32 cellular contexts compared by ENCODE assay signal in the genomic region with DNA sequence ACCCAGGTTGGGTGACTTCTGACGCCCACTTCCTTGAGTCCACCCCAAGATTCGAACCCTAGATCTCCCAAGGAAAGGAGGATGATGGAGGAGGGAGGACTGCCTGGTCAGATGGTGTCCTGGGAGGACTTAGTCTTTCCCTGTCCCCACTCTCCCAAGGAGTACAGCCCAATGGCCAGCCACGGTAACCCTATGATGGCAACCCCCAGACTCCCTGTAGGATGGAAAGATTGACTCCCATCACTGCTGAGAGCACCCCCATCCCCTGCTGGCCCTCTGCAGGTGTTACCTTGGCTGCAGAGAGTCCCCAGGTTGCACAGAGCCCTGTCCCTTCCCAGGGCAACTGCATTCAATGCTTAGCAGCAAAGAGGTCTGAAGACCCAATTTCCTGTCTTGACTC. TPM values are rescaled to one million over a fixed set of nuclear protein-coding genes. Genes with fewer than 3 reads are reported as not detected.
DNase-seq lines count a peak whose midpoint lies in the region; ATAC-seq, FAIRE-seq and TF ChIP-seq lines count a peak whose summit lies in the region.
"Had no signal": no experiment of that assay in that cellular context is flagged by ENCODE, and none has a peak within 500 bp of the region (broad histone marks: within the 10 kb centered on the region; RNA-seq: fewer than 3 reads in every experiment).

No MANE protein-coding gene starts in this region.

- no peaks in the 10 kb centered on the region for H3K4me1 ChIP-seq in H1 (replicated peaks in 1 of 4; ENCODE audit: control insufficient read depth in 3 of 4, insufficient read depth in 4 of 4, low read length in 3 of 4)
- no peaks in the 10 kb centered on the region for H3K4me1 ChIP-seq in neuronal stem cell (ENCODE audit: control insufficient read depth in 2 of 2, insufficient read depth in 1 of 2, low read depth in 1 of 2, low read length in 2 of 2)
- no peaks in the 10 kb centered on the region for H3K4me1 ChIP-seq in upper lobe of right lung
- H3K4me1 ChIP-seq: BE2C, BLaER1 had no signal

- H3K27me3 ChIP-seq in H1 (replicated peaks in 1 of 4; ENCODE audit: control insufficient read depth in 3 of 4, extremely low read depth in 1 of 4, insufficient read depth in 3 of 4, low read length in 3 of 4) (no peaks in the 10 kb centered on the region), neuronal stem cell (ENCODE audit: control insufficient read depth in 3 of 3, insufficient read depth in 3 of 3, low read depth in 1 of 3, low read length in 3 of 3) (no peaks in the 10 kb centered on the region), upper lobe of right lung (no peaks in the 10 kb centered on the region)
- H3K27me3 ChIP-seq: BE2C, BLaER1 had no signal

- POLR2A ChIA-PET in H1 (lab: Charles Lee; ENCODE audit: partially characterized antibody): no interaction called here

- H3K14ac ChIP-seq in H1 (ENCODE audit: insufficient read length) (no peak overlapping the region), neuronal stem cell (ENCODE audit: low read length) (peak overlapping the region; percentile 82)

- no peaks in the 10 kb centered on the region for H3K79me2 ChIP-seq in H1 (ENCODE audit: control insufficient read depth in 1 of 2, insufficient read depth in 2 of 2, low read length in 2 of 2)

- no peak for TF ChIP-seq RAD21 in H1 (IDR thresholded peaks at IDR 0.05 in 1 of 2, conservative IDR thresholded peaks at IDR 0.05 in 1 of 2; ENCODE audit: low read depth in 2 of 2, low read length in 2 of 2)

- CTCF ChIA-PET in H1 (lab: Charles Lee; ENCODE audit: partially characterized antibody): interaction anchor here (1.2 to 2.0 kb wide), 3 partner anchors 9 to 19 kb away, joined by 3 to 5 read pairs (median 4); no protein-coding TSS in a partner anchor

- no peak overlapping the region for H3K56ac ChIP-seq in H1 (replicated peaks; ENCODE audit: insufficient read length, low read depth, low read length)

- no peaks in the 10 kb centered on the region for H3K36me3 ChIP-seq in H1 (ENCODE audit: control insufficient read depth in 2 of 4, insufficient read depth in 4 of 4, low read length in 3 of 4)
- H3K36me3 ChIP-seq in neuronal stem cell (replicated peaks in 1 of 2; ENCODE audit: control insufficient read depth in 2 of 2, insufficient read depth in 2 of 2, low read length in 2 of 2): no peaks in the 10 kb centered on the region
- H3K36me3 ChIP-seq in upper lobe of right lung: no peaks in the 10 kb centered on the region
- H3K36me3 ChIP-seq: BE2C, BLaER1 had no signal

- no peak for TF ChIP-seq CTCF in H1 (IDR thresholded peaks at IDR 0.05; ENCODE audit: control extremely low read depth in 1 of 3, insufficient read depth in 1 of 3, low read depth in 1 of 3, low read length in 3 of 3)
- TF ChIP-seq CTCF in upper lobe of right lung (IDR thresholded peaks at IDR 0.05): no peak

- DNase-seq in H1 (ENCODE audit: low read depth in 1 of 2, low spot score in 2 of 2) (no peak), neuronal stem cell (ENCODE audit: low spot score) (no peak), upper lobe of right lung (no peak)
- no peak for DNase-seq in stimulated activated naive CD4-positive, alpha-beta T cell treated with Interleukin-2 at 50 U/mL for 16 hours (lab: John Stamatoyannopoulos, UW)
- DNase-seq: 8988T; ACHN; BE2C; C1 segment of cervical spinal cord; CD4-positive, alpha-beta memory T cell; CD4-positive, CD25-positive, alpha-beta regulatory T cell; COR-L47; DMS 273 treated with DMSO at 0.1 percent for 48 hours; DMS153; DMS53; DMS79; DND-41; EL; GDM1 had no signal

- H4K5ac ChIP-seq in H1 (ENCODE audit: insufficient read length, low read depth, low read length): no peak overlapping the region

- H4K8ac ChIP-seq in H1 (ENCODE audit: extremely low read depth, insufficient read depth, low read length) (no peak overlapping the region), neuronal stem cell (ENCODE audit: low read depth, low read length) (no peak overlapping the region)

- no peak overlapping the region for H2AK5ac ChIP-seq in H1 (ENCODE audit: low read depth, low read length)
- H2AK5ac ChIP-seq in neuronal stem cell (ENCODE audit: low read depth, low read length): no peak overlapping the region

- H3K9ac ChIP-seq in H1 (replicated peaks in 1 of 4; ENCODE audit: extremely low read depth in 1 of 4, low read depth in 3 of 4, low read length in 3 of 4) (no peak overlapping the region), neuronal stem cell (ENCODE audit: low read depth, low read length, poor library complexity) (peak overlapping the region; percentile 4)
- H3K9ac ChIP-seq: BLaER1 had no signal

- 92% methylated on average over 3 of the region's 3 CpGs; no CpG with 5 or more reads in 1 of the 2 experiments for WGBS in H1 (ENCODE audit: extremely low coverage in 1 of 2, insufficient coverage in 1 of 2, insufficient read length in 1 of 2, insufficient replicate concordance in 2 of 2, low coverage in 1 of 2, low lambda C conversion rate in 2 of 2, missing lambda C conversion rate in 1 of 2), 2 experiments
- no CpG with 5 or more reads among the region's 3 CpGs for WGBS in neuronal stem cell (ENCODE audit: extremely low coverage in 2 of 2, insufficient read length in 2 of 2, insufficient replicate concordance in 1 of 2), 2 donors

- ATAC-seq in upper lobe of right lung (peak; percentile 9), SK-N-SH treated with all-trans-retinoic acid at 6 μM for 48 hours (no peak), GM21723 (IDR thresholded peaks at IDR 0.05; ENCODE audit: unreplicated experiment) (no peak)
- ATAC-seq: GM12878 had no signal

- no peaks in the 10 kb centered on the region for H3K79me1 ChIP-seq in H1 (ENCODE audit: low read depth, low read length)
- H3K79me1 ChIP-seq in neuronal stem cell (ENCODE audit: low read depth, low read length): no peaks in the 10 kb centered on the region

- TF ChIP-seq POLR2A in H1 (IDR thresholded peaks at IDR 0.05; ENCODE audit: control extremely low read depth in 1 of 2, low read depth in 2 of 2, low read length in 2 of 2): no peak

- H3K18ac ChIP-seq in H1 (ENCODE audit: extremely low read depth, low read length) (no peak overlapping the region), neuronal stem cell (ENCODE audit: low read length) (peak overlapping the region; percentile 71)

- H2BK12ac ChIP-seq in H1 (ENCODE audit: low read depth, low read length) (no peak overlapping the region), neuronal stem cell (ENCODE audit: low read length) (no peak overlapping the region)

- FAIRE-seq in H1 (lab: Jason Lieb, UNC): no peak
- FAIRE-seq: A204.1, GM12878, GM12892, GM18507, GM19239 had no signal

- intact Hi-C loops in upper lobe of right lung (cut with DNase I): no loop called here

- H4K91ac ChIP-seq in H1 (replicated peaks; ENCODE audit: insufficient read length, low read length): no peak overlapping the region
- no peak overlapping the region for H4K91ac ChIP-seq in neuronal stem cell (ENCODE audit: low read depth, low read length, poor library complexity)

- H3K9me3 ChIP-seq in H1 (ENCODE audit: insufficient read depth in 2 of 2, low read depth in 1 of 2, low read length in 1 of 2) (no peaks in the 10 kb centered on the region), neuronal stem cell (replicated peaks in 1 of 2; ENCODE audit: control insufficient read depth in 2 of 2, insufficient read depth in 1 of 2, low read depth in 1 of 2, low read length in 2 of 2) (peaks cover 0 to 2% of the 10 kb centered on the region in 2 donors), upper lobe of right lung (no peaks in the 10 kb centered on the region)
- H3K9me3 ChIP-seq: BE2C, BLaER1 had no signal

- no peak for TF ChIP-seq EP300 in H1 (IDR thresholded peaks at IDR 0.05; ENCODE audit: borderline replicate concordance in 1 of 2, low read depth in 2 of 2, low read length in 2 of 2)

- no peak overlapping the region for H2BK120ac ChIP-seq in H1 (replicated peaks; ENCODE audit: low read depth, low read length)
- H2BK120ac ChIP-seq in neuronal stem cell (ENCODE audit: low read depth, low read length): no peak overlapping the region

- H2AFZ ChIP-seq in H1 (ENCODE audit: low read length) (peak overlapping the region; percentile 13; the same call in 1 of the 2 replicates), neuronal stem cell (ENCODE audit: low read length) (no peak overlapping the region)

- H3K23ac ChIP-seq in H1 (ENCODE audit: insufficient read length) (no peak overlapping the region), neuronal stem cell (ENCODE audit: low read depth, low read length, poor library complexity) (peak overlapping the region; percentile 17)

- no peak overlapping the region for H3K4ac ChIP-seq in H1 (replicated peaks; ENCODE audit: insufficient read length, low read depth, low read length)
- no peak overlapping the region for H3K4ac ChIP-seq in neuronal stem cell (ENCODE audit: low read length)

- H3K27ac ChIP-seq in H1 (ENCODE audit: low read depth, low read length): no peak overlapping the region
- H3K27ac ChIP-seq in neuronal stem cell (replicated peaks; ENCODE audit: low read length): no peak overlapping the region
- H3K27ac ChIP-seq in upper lobe of right lung: no peak overlapping the region
- H3K27ac ChIP-seq: BLaER1 had no signal

- H4K20me1 ChIP-seq in H1 (replicated peaks in 1 of 2; ENCODE audit: control insufficient read depth in 1 of 2, insufficient read depth in 2 of 2, low read length in 2 of 2): no peaks in the 10 kb centered on the region
- H4K20me1 ChIP-seq: BLaER1 had no signal

- H3K4me2 ChIP-seq in H1 (ENCODE audit: insufficient read depth in 1 of 2, low read depth in 2 of 2, low read length in 2 of 2): no peak overlapping the region
- H3K4me2 ChIP-seq in neuronal stem cell (ENCODE audit: insufficient read depth, low read length, poor library complexity, severe bottlenecking): no peak overlapping the region
- H3K4me2 ChIP-seq: BLaER1 had no signal

- H3K4me3 ChIP-seq in H1 (ENCODE audit: extremely low read depth in 1 of 4, insufficient read depth in 2 of 4, low read depth in 3 of 4, low read length in 4 of 4): no peak overlapping the region
- H3K4me3 ChIP-seq in neuronal stem cell (ENCODE audit: low read length in 2 of 2): no peak overlapping the region
- no peak overlapping the region for H3K4me3 ChIP-seq in upper lobe of right lung
- H3K4me3 ChIP-seq: BLaER1, GM12878 had no signal

- H2BK20ac ChIP-seq in H1 (ENCODE audit: low read length): no peak overlapping the region

- H3K23me2 ChIP-seq in H1 (ENCODE audit: low read depth, low read length): no peaks in the 10 kb centered on the region

- H2BK5ac ChIP-seq in H1 (ENCODE audit: low read depth, low read length): no peak overlapping the region
- H2BK5ac ChIP-seq in neuronal stem cell (ENCODE audit: low read length): no peak overlapping the region

- H2BK15ac ChIP-seq in H1 (ENCODE audit: low read length) (no peak overlapping the region), neuronal stem cell (ENCODE audit: low read length) (no peak overlapping the region)

RNA-seq across cellular contexts. Expression of gene OCM2, which starts 50.6 kb away (rescaled TPM):
- not detected in 2 replicates for total RNA-seq in H1 (2021; fragmentation: NEBNext Ultra II Directional; extraction: Animal tissue kit (Norgen Biotek cat#: 25700))
- not detected in 2 replicates for polyA plus RNA-seq in H1 (2011; rRNA removed)
- not detected for polyA plus RNA-seq in H1 (2011; cell fraction: cytosol; rRNA removed)
- not detected for polyA plus RNA-seq in H1 (2011; cell fraction: nucleus; rRNA removed)
- polyA plus RNA-seq in H1 (2012, experiment 1 of 2): not detected in 4 replicates
- polyA plus RNA-seq in H1 (2012, experiment 2 of 2): not detected
- not detected for polyA plus RNA-seq in H1 (2013, experiment 1 of 2)
- polyA plus RNA-seq in H1 (2013, experiment 2 of 2): not detected
- not detected in 2 replicates for polyA minus RNA-seq in H1 (2011; rRNA and poly(A)+ RNA removed)
- not detected for polyA minus RNA-seq in H1 (2011; cell fraction: cytosol; rRNA and poly(A)+ RNA removed)
- polyA minus RNA-seq in H1 (2011; cell fraction: nucleus; rRNA and poly(A)+ RNA removed): not detected
- not detected for polyA plus RNA-seq in neuronal stem cell (2013, experiment 1 of 2)
- polyA plus RNA-seq in neuronal stem cell (2013, experiment 2 of 2): not detected
- not detected for total RNA-seq in upper lobe of right lung
- total RNA-seq: A673; CD4-positive, alpha-beta memory T cell; CD4-positive, CD25-positive, alpha-beta regulatory T cell; CD8-positive, alpha-beta memory T cell; Daoy; G401; GM12878 had no signal
- polyA plus RNA-seq: AG04450; CD14-positive monocyte; CD4-positive, alpha-beta memory T cell; CD4-positive, CD25-positive, alpha-beta regulatory T cell; CD8-positive, alpha-beta memory T cell; GM12878 had no signal
